In genomic region chr17:34562387-34562786, GRCh38 we compare ENCODE assay signal across 1 cellular context.
TF ChIP-seq lines count a peak whose summit lies in the region.

No MANE protein-coding gene starts in this region.

TF ChIP-seq in GM23338, 12 proteins besides CTCF, POLR2A, EP300 and RAD21 (continued from another document):
- TF ChIP-seq ZNF462 (CRISPR knock-in tag; IDR thresholded peaks at IDR 0.05) = no peak
- TF ChIP-seq, protein P1, sequence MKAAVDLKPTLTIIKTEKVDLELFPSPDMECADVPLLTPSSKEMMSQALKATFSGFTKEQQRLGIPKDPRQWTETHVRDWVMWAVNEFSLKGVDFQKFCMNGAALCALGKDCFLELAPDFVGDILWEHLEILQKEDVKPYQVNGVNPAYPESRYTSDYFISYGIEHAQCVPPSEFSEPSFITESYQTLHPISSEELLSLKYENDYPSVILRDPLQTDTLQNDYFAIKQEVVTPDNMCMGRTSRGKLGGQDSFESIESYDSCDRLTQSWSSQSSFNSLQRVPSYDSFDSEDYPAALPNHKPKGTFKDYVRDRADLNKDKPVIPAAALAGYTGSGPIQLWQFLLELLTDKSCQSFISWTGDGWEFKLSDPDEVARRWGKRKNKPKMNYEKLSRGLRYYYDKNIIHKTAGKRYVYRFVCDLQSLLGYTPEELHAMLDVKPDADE (IDR thresholded peaks at IDR 0.05) = no peak
